In the genomic region with DNA sequence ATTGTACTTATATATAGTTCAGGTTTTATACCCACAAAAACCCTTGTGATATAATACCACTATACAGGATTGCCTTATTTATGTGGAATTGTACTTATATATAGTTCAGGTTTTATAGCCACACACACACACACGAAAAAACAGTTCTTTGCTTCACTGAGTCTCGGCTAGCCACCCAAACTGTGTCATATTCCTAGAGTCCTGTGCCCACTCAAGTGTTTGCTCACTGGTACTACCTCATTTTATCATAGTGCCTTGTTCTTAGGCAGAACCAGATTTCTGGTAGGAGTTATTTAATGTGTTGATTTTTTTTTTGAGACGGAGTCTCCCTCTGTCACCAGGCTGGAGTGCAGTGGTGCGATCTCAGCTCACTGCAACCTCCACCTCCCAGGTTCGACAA, we compare ENCODE assay signal across 11 cellular contexts. TPM values are rescaled to one million over a fixed set of nuclear protein-coding genes. Genes with fewer than 3 reads are reported as not detected.
DNase-seq lines count a peak whose midpoint lies in the region; ATAC-seq and TF ChIP-seq lines count a peak whose summit lies in the region.
"Had no signal": no experiment of that assay in that cellular context is flagged by ENCODE, and none has a peak within 500 bp of the region (broad histone marks: within the 10 kb centered on the region; RNA-seq: fewer than 3 reads in every experiment).

No MANE protein-coding gene starts in this region.

- TF ChIP-seq CTCF in WERI-Rb-1 (IDR thresholded peaks at IDR 0.05; ENCODE audit: low read depth, low read length) (no peak), smooth muscle cell (IDR thresholded peaks at IDR 0.05; ENCODE audit: borderline replicate concordance, insufficient read depth, poor library complexity, severe bottlenecking) (no peak)

- H4K20me1 ChIP-seq in smooth muscle cell (ENCODE audit: low read depth) = peaks cover 81% of the 10 kb centered on the region

- peaks cover 80% of the 10 kb centered on the region for H3K4me1 ChIP-seq in CD4-positive, CD25-positive, alpha-beta regulatory T cell (ENCODE audit: control insufficient read depth, insufficient read depth, low read length, poor library complexity, severe bottlenecking)
- H3K4me1 ChIP-seq in naive thymus-derived CD4-positive, alpha-beta T cell (ENCODE audit: control insufficient read depth in 2 of 2, insufficient read depth in 2 of 2, low read length in 2 of 2) = peaks cover 70 to 71% of the 10 kb centered on the region in 2 donors
- H3K4me1 ChIP-seq in smooth muscle cell (ENCODE audit: low read depth) = no peaks in the 10 kb centered on the region
- H3K4me1 ChIP-seq: prostate gland had no signal

- H3K4me3 ChIP-seq in CD4-positive, CD25-positive, alpha-beta regulatory T cell (ENCODE audit: low read depth, low read length) = peak overlapping the region; percentile 82
- H3K4me3 ChIP-seq in naive thymus-derived CD4-positive, alpha-beta T cell (ENCODE audit: low read length) = peak overlapping the region; percentile 52
- H3K4me3 ChIP-seq in WERI-Rb-1 (ENCODE audit: low read depth, low read length) = no peak overlapping the region
- no peak overlapping the region for H3K4me3 ChIP-seq in smooth muscle cell
- H3K4me3 ChIP-seq: prostate gland had no signal

- CTCF ChIA-PET in activated CD8-positive, alpha-beta T cell treated with anti-CD3 and anti-CD28 coated beads, Interleukin-2, amount 10 ng/mL, durations not matched to agents 7 days and 5 days (lab: Charles Lee) = interaction anchor here (0.9 to 3.4 kb wide), 10 partner anchors 11 to 139 kb away, joined by 3 to 23 read pairs (median 4); no protein-coding TSS in a partner anchor
- CTCF ChIA-PET in naive thymus-derived CD4-positive, alpha-beta T cell (lab: Charles Lee) = interaction anchor here (0.8 to 1.7 kb wide), 10 partner anchors 8 to 59 kb away, joined by 3 to 6 read pairs (median 4); a partner anchor contains a TSS

- 96% methylated on average over 5 of the region's 5 CpGs for WGBS in smooth muscle cell (ENCODE audit: low lambda C conversion rate)

- H3K9ac ChIP-seq in smooth muscle cell (ENCODE audit: low read depth) = no peak overlapping the region

- POLR2A ChIA-PET in activated CD8-positive, alpha-beta T cell treated with anti-CD3 and anti-CD28 coated beads, Interleukin-2, amount 10 ng/mL, durations not matched to agents 7 days and 5 days (lab: Charles Lee) = interaction anchor here (0.6 to 4.7 kb wide), 9 partner anchors 8 to 188 kb away, joined by 3 to 105 read pairs (median 4); a partner anchor contains a TSS
- POLR2A ChIA-PET in naive thymus-derived CD4-positive, alpha-beta T cell (lab: Charles Lee) = interaction anchor here (0.8 to 4.6 kb wide), 17 partner anchors 9 to 60 kb away, joined by 3 to 91 read pairs (median 3); a partner anchor contains a TSS

- no peak for DNase-seq in CD4-positive, CD25-positive, alpha-beta regulatory T cell
- no peak for DNase-seq in activated CD8-positive, alpha-beta T cell treated with anti-CD3 and anti-CD28 coated beads, Interleukin-2, amount 10 ng/mL, durations not matched to agents 7 days and 5 days
- peak in 1 of 9 donors; percentile 24 for DNase-seq in naive thymus-derived CD4-positive, alpha-beta T cell
- DNase-seq in WERI-Rb-1 (no peak), smooth muscle cell (lab: John Stamatoyannopoulos, UW; ENCODE audit: unreplicated experiment) (no peak)
- DNase-seq: hippocampal formation, NCI-H226 had no signal

- peaks cover 15% of the 10 kb centered on the region for H3K36me3 ChIP-seq in CD4-positive, CD25-positive, alpha-beta regulatory T cell (ENCODE audit: control insufficient read depth, insufficient read depth, low read length)
- no peaks in the 10 kb centered on the region for H3K36me3 ChIP-seq in naive thymus-derived CD4-positive, alpha-beta T cell (ENCODE audit: control insufficient read depth in 2 of 3, insufficient read depth in 3 of 3, low read length in 3 of 3)
- H3K36me3 ChIP-seq in WERI-Rb-1 (no peaks in the 10 kb centered on the region), smooth muscle cell (ENCODE audit: low read depth) (no peaks in the 10 kb centered on the region)
- H3K36me3 ChIP-seq: prostate gland had no signal

- H3K27me3 ChIP-seq in CD4-positive, CD25-positive, alpha-beta regulatory T cell (ENCODE audit: control insufficient read depth, insufficient read depth, low read length) = no peaks in the 10 kb centered on the region
- no peaks in the 10 kb centered on the region for H3K27me3 ChIP-seq in naive thymus-derived CD4-positive, alpha-beta T cell (ENCODE audit: control insufficient read depth in 2 of 2, insufficient read depth in 2 of 2, low read length in 2 of 2)
- H3K27me3 ChIP-seq in WERI-Rb-1 (ENCODE audit: insufficient read depth, low read depth, severe bottlenecking) (no peaks in the 10 kb centered on the region), smooth muscle cell (ENCODE audit: low read depth) (no peaks in the 10 kb centered on the region)

- peaks cover 0 to 4% (median 0%) of the 10 kb centered on the region in 7 donors for H3K9me3 Mint-ChIP-seq in CD4-positive, CD25-positive, alpha-beta regulatory T cell
- H3K9me3 Mint-ChIP-seq in activated CD8-positive, alpha-beta T cell treated with anti-CD3 and anti-CD28 coated beads, Interleukin-2, amount 10 ng/mL, durations not matched to agents 7 days and 5 days (ENCODE audit: insufficient read depth) = peaks cover 11% of the 10 kb centered on the region
- H3K9me3 Mint-ChIP-seq in naive thymus-derived CD4-positive, alpha-beta T cell = peaks cover 0 to 18% (median 0%) of the 10 kb centered on the region in 11 donors

- peaks cover 20% of the 10 kb centered on the region for H3K36me3 Mint-ChIP-seq in CD4-positive, CD25-positive, alpha-beta regulatory T cell
- peaks cover 62% of the 10 kb centered on the region for H3K36me3 Mint-ChIP-seq in activated CD8-positive, alpha-beta T cell treated with anti-CD3 and anti-CD28 coated beads, Interleukin-2, amount 10 ng/mL, durations not matched to agents 7 days and 5 days (ENCODE audit: low read depth)
- peaks cover 0 to 42% (median 18%) of the 10 kb centered on the region in 5 donors for H3K36me3 Mint-ChIP-seq in naive thymus-derived CD4-positive, alpha-beta T cell

- H3K4me1 Mint-ChIP-seq in CD4-positive, CD25-positive, alpha-beta regulatory T cell = peaks cover 25 to 71% (median 52%) of the 10 kb centered on the region in 4 donors
- H3K4me1 Mint-ChIP-seq in activated CD8-positive, alpha-beta T cell treated with anti-CD3 and anti-CD28 coated beads, Interleukin-2, amount 10 ng/mL, durations not matched to agents 7 days and 5 days (ENCODE audit: low read depth) = peaks cover 74% of the 10 kb centered on the region
- H3K4me1 Mint-ChIP-seq in naive thymus-derived CD4-positive, alpha-beta T cell = peaks cover 26 to 70% (median 44%) of the 10 kb centered on the region in 7 donors

- no peaks in the 10 kb centered on the region for H3K9me3 ChIP-seq in CD4-positive, CD25-positive, alpha-beta regulatory T cell (ENCODE audit: control insufficient read depth in 2 of 2, low read length in 2 of 2)
- H3K9me3 ChIP-seq in naive thymus-derived CD4-positive, alpha-beta T cell (ENCODE audit: control insufficient read depth in 2 of 3, low read length in 3 of 3) = no peaks in the 10 kb centered on the region
- H3K9me3 ChIP-seq in WERI-Rb-1 (ENCODE audit: severe bottlenecking) (no peaks in the 10 kb centered on the region), smooth muscle cell (replicated peaks; ENCODE audit: low read depth) (no peaks in the 10 kb centered on the region)
- H3K9me3 ChIP-seq: prostate gland had no signal

- no peak overlapping the region for H2AFZ ChIP-seq in smooth muscle cell (ENCODE audit: low read depth)

- intact Hi-C loops in naive thymus-derived CD4-positive, alpha-beta T cell (cut with micrococcal nuclease) = loop anchor here (1.0 to 10.0 kb wide), 13 partner anchors 13 to 948 kb away; a partner anchor contains a TSS

- H3F3A ChIP-seq in smooth muscle cell (ENCODE audit: low read depth) = no peaks in the 10 kb centered on the region

- H3K4me2 ChIP-seq in smooth muscle cell = no peak overlapping the region

- ATAC-seq in CD4-positive, CD25-positive, alpha-beta regulatory T cell (ENCODE audit: low read depth in 2 of 2) = no peak
- ATAC-seq in HG02610 (IDR thresholded peaks at IDR 0.05; ENCODE audit: unreplicated experiment) (peak; percentile 18), GM21717 (IDR thresholded peaks at IDR 0.05; ENCODE audit: unreplicated experiment) (no peak), GM19452 (IDR thresholded peaks at IDR 0.05; ENCODE audit: unreplicated experiment) (no peak)
- ATAC-seq in activated CD8-positive, alpha-beta T cell treated with anti-CD3 and anti-CD28 coated beads, Interleukin-2, amount 10 ng/mL, durations not matched to agents 7 days and 5 days = peak; percentile 33
- peak; percentile 17 for ATAC-seq in naive thymus-derived CD4-positive, alpha-beta T cell

- peaks cover 84% of the 10 kb centered on the region for H3K79me2 ChIP-seq in smooth muscle cell (ENCODE audit: low read depth)

- peak overlapping the region; percentile 94 for H3K27ac ChIP-seq in CD4-positive, CD25-positive, alpha-beta regulatory T cell (ENCODE audit: insufficient read depth, low read length, poor library complexity, severe bottlenecking)
- H3K27ac ChIP-seq in naive thymus-derived CD4-positive, alpha-beta T cell (ENCODE audit: low read depth, low read length) = peak overlapping the region; percentile 73
- H3K27ac ChIP-seq in WERI-Rb-1 = no peak overlapping the region
- no peak overlapping the region for H3K27ac ChIP-seq in smooth muscle cell (ENCODE audit: low read depth)
- H3K27ac ChIP-seq: prostate gland had no signal

- H3K27me3 Mint-ChIP-seq in CD4-positive, CD25-positive, alpha-beta regulatory T cell = no peaks in the 10 kb centered on the region
- H3K27me3 Mint-ChIP-seq in activated CD8-positive, alpha-beta T cell treated with anti-CD3 and anti-CD28 coated beads, Interleukin-2, amount 10 ng/mL, durations not matched to agents 7 days and 5 days (ENCODE audit: low read depth) = no peaks in the 10 kb centered on the region
- H3K27me3 Mint-ChIP-seq in naive thymus-derived CD4-positive, alpha-beta T cell = no peaks in the 10 kb centered on the region

- peak overlapping the region; percentile 81 to 84 (median 83) for H3K4me3 Mint-ChIP-seq in CD4-positive, CD25-positive, alpha-beta regulatory T cell
- peak overlapping the region; percentile 73 for H3K4me3 Mint-ChIP-seq in activated CD8-positive, alpha-beta T cell treated with anti-CD3 and anti-CD28 coated beads, Interleukin-2, amount 10 ng/mL, durations not matched to agents 7 days and 5 days
- H3K4me3 Mint-ChIP-seq in naive thymus-derived CD4-positive, alpha-beta T cell = peak overlapping the region in 9 of 10 donors; percentile 68 to 89 (median 82)

- H3K27ac Mint-ChIP-seq in CD4-positive, CD25-positive, alpha-beta regulatory T cell = peak overlapping the region; percentile 94 to 98 (median 97)
- H3K27ac Mint-ChIP-seq in activated CD8-positive, alpha-beta T cell treated with anti-CD3 and anti-CD28 coated beads, Interleukin-2, amount 10 ng/mL, durations not matched to agents 7 days and 5 days = peak overlapping the region; percentile 95
- H3K27ac Mint-ChIP-seq in naive thymus-derived CD4-positive, alpha-beta T cell = peak overlapping the region in 5 of 9 donors; percentile 93 to 99 (median 96)

RNA-seq across cellular contexts. Expression of a gene that starts 12.5 kb away (rescaled TPM):
- 93.5 TPM for total RNA-seq in CD4-positive, CD25-positive, alpha-beta regulatory T cell
- polyA plus RNA-seq in CD4-positive, CD25-positive, alpha-beta regulatory T cell = 10 to 100 TPM; 46.5 to 72.5 (median 56.6) TPM
- total RNA-seq in activated CD8-positive, alpha-beta T cell treated with anti-CD3 and anti-CD28 coated beads, Interleukin-2, amount 10 ng/mL, durations not matched to agents 7 days and 5 days = 10 to 100 TPM; 56.8 to 60.2 TPM
- total RNA-seq in naive thymus-derived CD4-positive, alpha-beta T cell = 100 to 1,000 TPM in 2 of 5 experiments, 10 to 100 TPM in 3; 51.9 to 120 (median 96.3) TPM
- polyA plus RNA-seq in naive thymus-derived CD4-positive, alpha-beta T cell = 10 to 100 TPM; 51.0 to 59.8 TPM
- total RNA-seq in smooth muscle cell = 19.9 and 20.0 TPM in 2 replicates
- 4.9 and 5.5 TPM in 2 replicates for polyA plus RNA-seq in smooth muscle cell

Comparison
In these comparisons a context has a peak if more than half of its experiments do, and no peak if none do; other contexts are left out.
1. ATAC-seq: peak in HG02610 (single experiment), activated CD8-positive, alpha-beta T cell treated with anti-CD3 and anti-CD28 coated beads, Interleukin-2, amount 10 ng/mL, durations not matched to agents 7 days and 5 days (single experiment) and naive thymus-derived CD4-positive, alpha-beta T cell (single experiment); none in CD4-positive, CD25-positive, alpha-beta regulatory T cell (0 of 2), GM21717 (single experiment) and GM19452 (single experiment).
2. H3K27ac ChIP-seq: peak in CD4-positive, CD25-positive, alpha-beta regulatory T cell (single experiment) and naive thymus-derived CD4-positive, alpha-beta T cell (single experiment); none in WERI-Rb-1 (single experiment) and smooth muscle cell (single experiment).
3. H3K4me3 ChIP-seq: peak in CD4-positive, CD25-positive, alpha-beta regulatory T cell (single experiment) and naive thymus-derived CD4-positive, alpha-beta T cell (single experiment); none in WERI-Rb-1 (single experiment) and smooth muscle cell (single experiment).
4. Peak in every context shown above with its lines, with median percentiles within 50 percentile points of each other: H3K27ac Mint-ChIP-seq and H3K4me3 Mint-ChIP-seq.